8 cellular contexts compared by ENCODE assay signal in the genomic region with DNA sequence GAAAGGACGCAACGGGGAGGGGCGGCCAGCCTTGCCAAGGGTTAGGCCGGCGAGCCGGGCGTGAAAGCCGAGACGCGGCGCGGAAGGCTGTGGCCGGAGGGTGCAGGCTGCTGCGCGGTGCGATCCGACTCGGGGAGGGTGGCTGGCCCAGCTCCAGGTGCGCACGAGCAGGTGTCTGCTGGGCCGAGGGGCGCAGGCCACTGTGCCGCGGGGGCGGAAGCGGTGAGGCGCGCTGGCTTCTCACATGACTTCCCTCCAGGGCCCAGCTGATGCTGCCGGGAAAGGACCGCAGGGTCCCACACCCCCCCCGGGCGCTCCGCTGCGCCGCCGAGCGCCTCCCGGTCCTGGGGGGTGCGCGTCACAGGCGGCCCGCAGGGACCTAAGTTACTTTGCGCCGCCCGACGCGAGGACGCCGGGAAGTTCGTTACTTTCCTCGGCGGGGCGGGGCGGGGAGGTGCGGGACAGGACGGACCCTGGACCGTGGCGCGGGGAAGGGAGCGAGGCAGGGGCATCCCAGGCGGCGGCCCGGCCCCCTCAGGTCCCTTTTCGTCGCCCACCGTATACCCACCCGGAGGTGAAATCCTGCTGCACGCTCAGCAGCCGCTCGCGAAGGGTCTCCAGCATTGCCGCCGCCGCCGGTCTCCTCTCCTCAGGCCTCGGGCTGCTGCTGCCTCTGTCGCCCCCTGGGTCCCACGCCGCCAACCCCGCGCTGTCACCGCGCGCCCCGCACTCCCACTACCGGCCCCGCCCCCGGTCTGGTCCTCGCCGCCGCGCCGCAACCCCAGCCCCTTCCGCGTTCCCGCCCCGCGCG. TPM values are rescaled to one million over a fixed set of nuclear protein-coding genes. Genes with fewer than 3 reads are reported as not detected.
A peak's percentile ranks its signal among the peaks of the same experiment; 100 is the strongest.
DNase-seq lines count a peak whose midpoint lies in the region; TF ChIP-seq lines count a peak whose summit lies in the region.

A gene with protein sequence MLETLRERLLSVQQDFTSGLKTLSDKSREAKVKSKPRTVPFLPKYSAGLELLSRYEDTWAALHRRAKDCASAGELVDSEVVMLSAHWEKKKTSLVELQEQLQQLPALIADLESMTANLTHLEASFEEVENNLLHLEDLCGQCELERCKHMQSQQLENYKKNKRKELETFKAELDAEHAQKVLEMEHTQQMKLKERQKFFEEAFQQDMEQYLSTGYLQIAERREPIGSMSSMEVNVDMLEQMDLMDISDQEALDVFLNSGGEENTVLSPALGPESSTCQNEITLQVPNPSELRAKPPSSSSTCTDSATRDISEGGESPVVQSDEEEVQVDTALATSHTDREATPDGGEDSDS (minus strand): TSS at position 783 of the 811 bp plus-strand sequence. CDS start 159 bp downstream, at position 624.

- no peak within 1 kb of the TSS for H3K27ac Mint-ChIP-seq in H9

- peaks cover 18 to 22% of the 10 kb centered on the region in 2 experiments for H3K4me1 Mint-ChIP-seq in H9

- in situ Hi-C loops in G401 (cut with HindIII; ENCODE audit: low sequenced_read_pairs) = no loop called here

- no peak within 1 kb of the TSS for H2BK15ac ChIP-seq in H9 (ENCODE audit: low read depth, low read length)

- H3K4me1 ChIP-seq in H9 (ENCODE audit: insufficient read depth, low read length) (peaks cover 7% of the 10 kb centered on the region; the same call in 1 of the 2 replicates), hepatocyte (ENCODE audit: insufficient read depth) (peaks cover 7% of the 10 kb centered on the region)

- no peak within 1 kb of the TSS for H2BK12ac ChIP-seq in H9 (ENCODE audit: insufficient read length, low read depth, low read length)

- H3K23me2 ChIP-seq in H9 (ENCODE audit: insufficient read length, low read depth, low read length, poor library complexity, severe bottlenecking) = no peaks in the 10 kb centered on the region

- peak within 1 kb of the TSS; percentile 71 for H3K4me3 ChIP-seq in GM12864 (ENCODE audit: low read depth, low read length)
- peak within 1 kb of the TSS; percentile 41 for H3K4me3 ChIP-seq in hepatocyte
- H3K4me3 ChIP-seq in retinal pigment epithelial cell (ENCODE audit: low read length) = peak within 1 kb of the TSS; percentile 66

- no peak within 1 kb of the TSS; the same call in 1 of the 2 replicates for H3K14ac ChIP-seq in H9 (ENCODE audit: insufficient read depth, low read length)

- no peak within 1 kb of the TSS for H4K91ac ChIP-seq in H9 (ENCODE audit: insufficient read length, low read depth, low read length)

- H4K5ac ChIP-seq in H9 (ENCODE audit: insufficient read length, low read depth, low read length) = no peak within 1 kb of the TSS

- H3K56ac ChIP-seq in H9 (ENCODE audit: insufficient read length, low read depth, low read length) = no peak within 1 kb of the TSS

- H3K79me1 ChIP-seq in H9 (ENCODE audit: insufficient read depth, low read depth, low read length, poor library complexity, severe bottlenecking) = no peaks in the 10 kb centered on the region

- H3K36me3 ChIP-seq in hepatocyte (replicated peaks; ENCODE audit: insufficient read depth, low read depth) = no peaks in the 10 kb centered on the region

- peak within 1 kb of the TSS; percentile 76 to 82 for H3K4me3 Mint-ChIP-seq in H9

- peak within 1 kb of the TSS; percentile 33 for H3K4me2 ChIP-seq in H9 (ENCODE audit: insufficient read depth, insufficient read length, low read length)
- peak within 1 kb of the TSS; percentile 89 for H3K4me2 ChIP-seq in hepatocyte

- H3K9me3 ChIP-seq in H9 (ENCODE audit: control insufficient read depth, low read depth, low read length) = no peaks in the 10 kb centered on the region
- no peaks in the 10 kb centered on the region for H3K9me3 ChIP-seq in hepatocyte (ENCODE audit: low read depth)

- no peak within 1 kb of the TSS for H2BK5ac ChIP-seq in H9 (ENCODE audit: insufficient read length, low read length)

- DNase-seq in GM12864 (ENCODE audit: low read depth) (peak; percentile 49), H9 (peak; percentile 83), M059J (ENCODE audit: low read depth) (peak; percentile 62), hepatocyte (ENCODE audit: low spot score) (peak; percentile 92), retinal pigment epithelial cell (ENCODE audit: low read depth) (peak; percentile 12), G401 (ENCODE audit: low spot score) (no peak)

- no CpG with 5 or more reads among the region's 99 CpGs for WGBS in H9 (ENCODE audit: extremely low coverage, insufficient read length, low lambda C conversion rate)
- WGBS in hepatocyte (ENCODE audit: low lambda C conversion rate, missing lambda C conversion rate) = 2% methylated on average over 57 of the region's 99 CpGs

- H3K18ac ChIP-seq in H9 (ENCODE audit: insufficient read length, low read depth, low read length) = no peak within 1 kb of the TSS

- peaks cover 0 to 4% (median 4%) of the 10 kb centered on the region in 3 experiments; a peak in 4 of 7 replicates for H3K36me3 Mint-ChIP-seq in H9 (ENCODE audit: insufficient read depth in 1 of 3, low read depth in 3 of 3)

- H3K79me2 ChIP-seq in H9 (ENCODE audit: insufficient read depth, low read length) (0 out of 2 replicates have a peak, but pooled peaks cover 1% of the 10 kb centered on the region), hepatocyte (peaks cover 41% of the 10 kb centered on the region)

- H3K27ac ChIP-seq in H9 (ENCODE audit: insufficient read length, low read depth, low read length) = no peak within 1 kb of the TSS
- peak within 1 kb of the TSS; percentile 48 for H3K27ac ChIP-seq in angular gyrus (ENCODE audit: low read depth, low read length)
- peak within 1 kb of the TSS; percentile 81 for H3K27ac ChIP-seq in hepatocyte

- TF ChIP-seq CTCF in GM12864 (IDR thresholded peaks at IDR 0.05; ENCODE audit: low read depth, low read length, missing control alignments) = no peak
- TF ChIP-seq CTCF in H9 (conservative IDR thresholded peaks at IDR 0.05) = peak; percentile 22; the same call in 1 of the 3 replicates
- TF ChIP-seq CTCF in hepatocyte (IDR thresholded peaks at IDR 0.05; ENCODE audit: poor library complexity) = no peak
- TF ChIP-seq CTCF in retinal pigment epithelial cell (conservative IDR thresholded peaks at IDR 0.05; ENCODE audit: low read depth, low read length) = no peak

- no peak within 1 kb of the TSS for H4K8ac ChIP-seq in H9 (replicated peaks; ENCODE audit: insufficient read length, low read depth, low read length)

- H2AK5ac ChIP-seq in H9 (ENCODE audit: insufficient read length, low read length) = no peak within 1 kb of the TSS

- peaks cover 0 to 2% of the 10 kb centered on the region in 2 experiments; a peak in 2 of 5 replicates for H3K9me3 Mint-ChIP-seq in H9

- intact Hi-C loops in T-helper 2 cell treated with Interferon-gamma antibody and Interleukin-4, amounts not matched to agents 100 ng/mL and 5 ng/mL, for 36 hours (cut with micrococcal nuclease) = loop anchor here (1.0 to 5.0 kb wide), 3 partner anchors 29 to 1850 kb away; a partner anchor contains a TSS

- H3K4ac ChIP-seq in H9 (ENCODE audit: low read depth, low read length) = no peak within 1 kb of the TSS

- no peak within 1 kb of the TSS for H3T11ph ChIP-seq in H9 (ENCODE audit: low read length)

- H3K27me3 ChIP-seq in H9 (ENCODE audit: insufficient read depth, low read length) = peaks cover 9% of the 10 kb centered on the region; the same call in 1 of the 2 replicates
- H3K27me3 ChIP-seq in hepatocyte = no peaks in the 10 kb centered on the region

- no peak within 1 kb of the TSS for H2AFZ ChIP-seq in H9 (ENCODE audit: low read length)
- peak within 1 kb of the TSS; percentile 87 for H2AFZ ChIP-seq in hepatocyte

- no peak within 1 kb of the TSS for H2BK120ac ChIP-seq in H9 (ENCODE audit: low read depth, low read length, poor library complexity, severe bottlenecking)

- no peak within 1 kb of the TSS for H3K23ac ChIP-seq in H9 (ENCODE audit: insufficient read length, low read depth, low read length)

- no peak within 1 kb of the TSS for H3K9ac ChIP-seq in H9 (ENCODE audit: extremely low read depth, insufficient read length, low read length)

- peaks cover 36% of the 10 kb centered on the region for H3K27me3 Mint-ChIP-seq in H9 (ENCODE audit: low read depth)

- no peak within 1 kb of the TSS for H2BK20ac ChIP-seq in H9 (ENCODE audit: low read depth, low read length, poor library complexity, severe bottlenecking)

- no peaks in the 10 kb centered on the region for H4K20me1 ChIP-seq in H9 (ENCODE audit: control insufficient read depth, insufficient read depth, insufficient read length)
- H4K20me1 ChIP-seq in hepatocyte (ENCODE audit: insufficient read depth, poor library complexity, severe bottlenecking) = no peaks in the 10 kb centered on the region

- H3K9me2 ChIP-seq in hepatocyte (replicated peaks; ENCODE audit: insufficient read depth) = no peaks in the 10 kb centered on the region

RNA-seq across cellular contexts. Expression of the gene that starts here (rescaled TPM):
- total RNA-seq in H9 (2021) = 12.9 and 13.2 TPM in 2 replicates
- 18.8 and 23.7 TPM in 2 replicates for total RNA-seq in M059J (2014; rRNA removed; shearing (Covaris generic))
- total RNA-seq in T-helper 2 cell treated with Interferon-gamma antibody and Interleukin-4, amounts not matched to agents 100 ng/mL and 5 ng/mL, for 36 hours = 23.3 and 25.3 TPM in 2 replicates
- 3.4 and 7.3 TPM in 2 replicates for total RNA-seq in hepatocyte
- 25.6 and 32.4 TPM in 2 replicates for polyA plus RNA-seq in hepatocyte
- total RNA-seq in G401 (2014; rRNA removed; shearing (Covaris generic)) = 5.4 TPM in 2 replicates
